ENCODE assay signal across 8 cellular contexts in genomic region chr15:52256366-52256765, GRCh38. TPM values are rescaled to one million over a fixed set of nuclear protein-coding genes. Genes with fewer than 3 reads are reported as not detected.
DNase-seq lines count a peak whose midpoint lies in the region; ATAC-seq and TF ChIP-seq lines count a peak whose summit lies in the region.

No MANE protein-coding gene starts in this region.

- H3K27ac ChIP-seq in HEK293 (ENCODE audit: extremely low read depth, low read depth, low read length), result no peak overlapping the region
- peak overlapping the region in 38 of 59 donors; percentile 6 to 86 (median 51) for H3K27ac ChIP-seq in dorsolateral prefrontal cortex

- H3K4me3 Mint-ChIP-seq in activated CD8-positive, alpha-beta T cell treated with anti-CD3 and anti-CD28 coated beads for 36 hours, result peak overlapping the region; percentile 38
- H3K4me3 Mint-ChIP-seq in memory B cell, result peak overlapping the region; percentile 21

- H3K4me3 ChIP-seq in HEK293 (ENCODE audit: low read depth, low read length) (no peak overlapping the region), dorsolateral prefrontal cortex (peak overlapping the region in 24 of 59 donors; percentile 4 to 50 (median 31))

- ATAC-seq in activated CD8-positive, alpha-beta T cell treated with anti-CD3 and anti-CD28 coated beads for 36 hours, result peak; percentile 78
- ATAC-seq in memory B cell (ENCODE audit: low read depth) (peak; percentile 84), HG03457 (IDR thresholded peaks at IDR 0.05; ENCODE audit: unreplicated experiment) (no peak)

- H3K27me3 Mint-ChIP-seq in activated CD8-positive, alpha-beta T cell treated with anti-CD3 and anti-CD28 coated beads for 36 hours, result no peaks in the 10 kb centered on the region
- no peaks in the 10 kb centered on the region for H3K27me3 Mint-ChIP-seq in memory B cell

- H3K36me3 ChIP-seq in HEK293 (ENCODE audit: control insufficient read depth in 2 of 2, insufficient read depth in 1 of 2, low read length in 2 of 2), result peaks cover 6 to 30% of the 10 kb centered on the region in 2 experiments; a peak in 2 of 3 replicates

- TF ChIP-seq CTCF in HEK293 (tag by site-specific recombination; IDR thresholded peaks at IDR 0.05), result peak; percentile 23; the same call in 1 of the 2 replicates
- peak; percentile 74 for TF ChIP-seq CTCF in activated CD8-positive, alpha-beta T cell treated with anti-CD3 and anti-CD28 coated beads for 36 hours (IDR thresholded peaks at IDR 0.05)
- TF ChIP-seq CTCF in dorsolateral prefrontal cortex (IDR thresholded peaks at IDR 0.05 in 54 of 56, conservative IDR thresholded peaks at IDR 0.05 in 2 of 56; ENCODE audit: low read depth in 1 of 56, partially characterized antibody in 56 of 56), result peak; percentile 69 to 94 (median 83)

- no peaks in the 10 kb centered on the region for H3K9me3 Mint-ChIP-seq in activated CD8-positive, alpha-beta T cell treated with anti-CD3 and anti-CD28 coated beads for 36 hours
- H3K9me3 Mint-ChIP-seq in memory B cell, result no peaks in the 10 kb centered on the region

- peak overlapping the region; percentile 55 for H3K27ac Mint-ChIP-seq in activated CD8-positive, alpha-beta T cell treated with anti-CD3 and anti-CD28 coated beads for 36 hours
- H3K27ac Mint-ChIP-seq in memory B cell, result peak overlapping the region; percentile 60

- intact Hi-C loops in activated CD8-positive, alpha-beta T cell treated with anti-CD3 and anti-CD28 coated beads for 36 hours (cut with micrococcal nuclease), result loop anchor here (10.0 kb wide), 1 partner anchor 78 kb away; no protein-coding TSS in a partner anchor
- intact Hi-C loops in dorsolateral prefrontal cortex (cut with DNase I), result loop anchor here (2.0 to 10.0 kb wide), 8 partner anchors 76 to 481 kb away; partner anchors contain the start of genes ARPP19 (in 2 of the 2) and MYO5A (in 2 of the 2)

- no peaks in the 10 kb centered on the region for H3K9me3 ChIP-seq in HEK293 (ENCODE audit: control insufficient read depth, insufficient read depth, low read depth, low read length)

- no peaks in the 10 kb centered on the region for H3K27me3 ChIP-seq in dorsolateral prefrontal cortex

- DNase-seq in COLO668 (lab: John Stamatoyannopoulos, UW; ENCODE audit: unreplicated experiment) (peak; percentile 64), NCI-H748 treated with DMSO at 0.1 percent for 48 hours (lab: John Stamatoyannopoulos, UW) (peak; percentile 36), dorsolateral prefrontal cortex (peak in 7 of 10 donors; percentile 51 to 81 (median 70)), memory B cell (ENCODE audit: low spot score in 2 of 2) (peak; percentile 65 to 78)
- peak; percentile 89 for DNase-seq in activated CD8-positive, alpha-beta T cell treated with anti-CD3 and anti-CD28 coated beads for 36 hours
- DNase-seq in stimulated activated CD8-positive, alpha-beta memory T cell treated with anti-CD3 and anti-CD28 coated beads, Interleukin-15, amount 100 ng/mL, for 4 hours (ENCODE audit: low read depth in 2 of 2), result peak; percentile 29 to 46

- H3K4me1 Mint-ChIP-seq in activated CD8-positive, alpha-beta T cell treated with anti-CD3 and anti-CD28 coated beads for 36 hours (ENCODE audit: low read depth), result peaks cover 24% of the 10 kb centered on the region
- H3K4me1 Mint-ChIP-seq in memory B cell, result peaks cover 23% of the 10 kb centered on the region

- POLR2A ChIA-PET in HEK293 (lab: Yijun Ruan, JAX), result no interaction called here
- POLR2A ChIA-PET in activated CD8-positive, alpha-beta T cell treated with anti-CD3 and anti-CD28 coated beads for 36 hours (lab: Charles Lee), result interaction anchor here (0.6 to 1.5 kb wide), 3 partner anchors 21 to 250 kb away, joined by 3 to 4 read pairs (median 3); no protein-coding TSS in a partner anchor

- H3K4me1 ChIP-seq in HEK293 (ENCODE audit: control insufficient read depth, insufficient read depth, low read length), result 0 out of 2 replicates have a peak, but pooled peaks cover 4% of the 10 kb centered on the region

- no peaks in the 10 kb centered on the region for H3K36me3 Mint-ChIP-seq in activated CD8-positive, alpha-beta T cell treated with anti-CD3 and anti-CD28 coated beads for 36 hours (ENCODE audit: low read depth)
- no peaks in the 10 kb centered on the region for H3K36me3 Mint-ChIP-seq in memory B cell

- CTCF ChIA-PET in HEK293 (lab: Yijun Ruan, JAX), result interaction anchor here (0.6 to 2.7 kb wide), 26 partner anchors 10 to 687 kb away, joined by 3 to 13 read pairs (median 4); no protein-coding TSS in a partner anchor
- CTCF ChIA-PET in activated CD8-positive, alpha-beta T cell treated with anti-CD3 and anti-CD28 coated beads for 36 hours (lab: Charles Lee), result interaction anchor here (0.6 to 5.5 kb wide), 57 partner anchors 10 to 635 kb away, joined by 3 to 49 read pairs (median 4); partner anchors contain the start of gene MYO5C

TF ChIP-seq in HEK293, 187 proteins besides CTCF, POLR2A, EP300 and RAD21:
- TF ChIP-seq ZSCAN4 (tag by site-specific recombination; IDR thresholded peaks at IDR 0.05) (peak; percentile 69), HIC1 (tag by site-specific recombination; IDR thresholded peaks at IDR 0.05) (no peak), ZNF404 (tag by site-specific recombination; IDR thresholded peaks at IDR 0.05) (no peak), ZNF654 (tag by site-specific recombination; IDR thresholded peaks at IDR 0.05; ENCODE audit: low read depth) (peak; percentile 81), ZNF214 (tag by site-specific recombination; IDR thresholded peaks at IDR 0.05; ENCODE audit: borderline replicate concordance) (no peak), KLF16 (tag by site-specific recombination; IDR thresholded peaks at IDR 0.05) (no peak), ZEB2 (tag by site-specific recombination; IDR thresholded peaks at IDR 0.05) (no peak), ZFP41 (tag by site-specific recombination; IDR thresholded peaks at IDR 0.05; ENCODE audit: borderline replicate concordance) (no peak)
- TF ChIP-seq, protein P1, sequence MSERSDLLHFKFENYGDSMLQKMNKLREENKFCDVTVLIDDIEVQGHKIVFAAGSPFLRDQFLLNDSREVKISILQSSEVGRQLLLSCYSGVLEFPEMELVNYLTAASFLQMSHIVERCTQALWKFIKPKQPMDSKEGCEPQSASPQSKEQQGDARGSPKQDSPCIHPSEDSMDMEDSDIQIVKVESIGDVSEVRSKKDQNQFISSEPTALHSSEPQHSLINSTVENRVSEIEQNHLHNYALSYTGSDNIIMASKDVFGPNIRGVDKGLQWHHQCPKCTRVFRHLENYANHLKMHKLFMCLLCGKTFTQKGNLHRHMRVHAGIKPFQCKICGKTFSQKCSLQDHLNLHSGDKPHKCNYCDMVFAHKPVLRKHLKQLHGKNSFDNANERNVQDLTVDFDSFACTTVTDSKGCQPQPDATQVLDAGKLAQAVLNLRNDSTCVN (tag by site-specific recombination; optimal IDR thresholded peaks at IDR 0.05), result peak; percentile 56
- TF ChIP-seq, protein P2, sequence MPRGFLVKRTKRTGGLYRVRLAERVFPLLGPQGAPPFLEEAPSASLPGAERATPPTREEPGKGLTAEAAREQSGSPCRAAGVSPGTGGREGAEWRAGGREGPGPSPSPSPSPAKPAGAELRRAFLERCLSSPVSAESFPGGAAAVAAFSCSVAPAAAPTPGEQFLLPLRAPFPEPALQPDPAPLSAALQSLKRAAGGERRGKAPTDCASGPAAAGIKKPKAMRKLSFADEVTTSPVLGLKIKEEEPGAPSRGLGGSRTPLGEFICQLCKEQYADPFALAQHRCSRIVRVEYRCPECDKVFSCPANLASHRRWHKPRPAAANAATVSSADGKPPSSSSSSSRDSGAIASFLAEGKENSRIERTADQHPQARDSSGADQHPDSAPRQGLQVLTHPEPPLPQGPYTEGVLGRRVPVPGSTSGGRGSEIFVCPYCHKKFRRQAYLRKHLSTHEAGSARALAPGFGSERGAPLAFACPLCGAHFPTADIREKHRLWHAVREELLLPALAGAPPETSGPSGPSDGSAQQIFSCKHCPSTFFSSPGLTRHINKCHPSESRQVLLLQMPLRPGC (tag by site-specific recombination; IDR thresholded peaks at IDR 0.05), result no peak

RNA-seq across cellular contexts. Expression of gene MYO5C, which starts 39.2 kb away (rescaled TPM):
- 1 to 10 TPM; 1.3 to 1.9 TPM for total RNA-seq in activated CD8-positive, alpha-beta T cell treated with anti-CD3 and anti-CD28 coated beads for 36 hours
- 10 to 100 TPM in 100 of 120 experiments, 1 to 10 TPM in 20; 5.9 to 29.2 (median 12.9) TPM for total RNA-seq in dorsolateral prefrontal cortex

Comparison
In these comparisons a context has a peak if more than half of its experiments do, and no peak if none do; other contexts are left out.
1. DNase-seq: peak in every context shown above with its lines; median percentile 89 in activated CD8-positive, alpha-beta T cell treated with anti-CD3 and anti-CD28 coated beads for 36 hours; 72 in memory B cell; 70 in dorsolateral prefrontal cortex; 64 in COLO668; 38 in stimulated activated CD8-positive, alpha-beta memory T cell treated with anti-CD3 and anti-CD28 coated beads, Interleukin-15, amount 100 ng/mL, for 4 hours; 36 in NCI-H748 treated with DMSO at 0.1 percent for 48 hours.
2. CTCF ChIP-seq: peak in every context shown above with its lines; median percentile 83 in dorsolateral prefrontal cortex; 74 in activated CD8-positive, alpha-beta T cell treated with anti-CD3 and anti-CD28 coated beads for 36 hours; 23 in HEK293.